In genomic region chr9:21141427-21141882, GRCh38 we compare ENCODE assay signal across 13 cellular contexts. TPM values are rescaled to one million over a fixed set of nuclear protein-coding genes. Genes with fewer than 3 reads are reported as not detected.
DNase-seq lines count a peak whose midpoint lies in the region; ATAC-seq, FAIRE-seq and TF ChIP-seq lines count a peak whose summit lies in the region.
"Had no signal": no experiment of that assay in that cellular context is flagged by ENCODE, and none has a peak within 500 bp of the region (broad histone marks: within the 10 kb centered on the region; RNA-seq: fewer than 3 reads in every experiment).

Gene IFNW1, minus strand, starts transcription at chr9:21141832. Its CDS starts 262 bp downstream, at chr9:21141570.

- no peaks in the 10 kb centered on the region for H3K36me3 ChIP-seq in OCI-LY7 (ENCODE audit: insufficient read depth, low read length)
- H3K36me3 ChIP-seq: BLaER1 treated with 17β-estradiol and CSF1 and Interleukin-3, amounts not matched to agents 10 nM and 100 nM had no signal

- no peak for DNase-seq in WTC11 (ENCODE audit: low spot score)
- no peak for DNase-seq in stimulated activated naive CD8-positive, alpha-beta T cell treated with anti-CD3 and anti-CD28 coated beads, Interleukin-15, Interleukin-2, amounts not matched to agents 100 U/mL and 50 U/mL, for 24 hours
- no peak for DNase-seq in OCI-LY7 (ENCODE audit: low spot score)
- DNase-seq in NCI-H128 (lab: John Stamatoyannopoulos, UW; ENCODE audit: unreplicated experiment) = no peak
- DNase-seq in D721Med (ENCODE audit: insufficient read length, low spot score) = no peak
- DNase-seq: hypothalamus, NCI-H1436, occipital lobe had no signal

- H3K4me2 ChIP-seq in OCI-LY7 (ENCODE audit: low read length) = no peak within 1 kb of the TSS
- H3K4me2 ChIP-seq: BLaER1 treated with 17β-estradiol and CSF1 and Interleukin-3, amounts not matched to agents 10 nM and 100 nM had no signal

- H3K9me2 ChIP-seq in OCI-LY7 (ENCODE audit: insufficient read depth, low read length) = no peaks in the 10 kb centered on the region

- H3K27ac Mint-ChIP-seq in WTC11 = no peak within 1 kb of the TSS

- H3K4me1 ChIP-seq in OCI-LY7 (ENCODE audit: insufficient read depth, low read length, poor library complexity, severe bottlenecking) = no peaks in the 10 kb centered on the region

- ATAC-seq in GM19023 (IDR thresholded peaks at IDR 0.05; ENCODE audit: unreplicated experiment) = peak; percentile 62
- ATAC-seq in HG02852 (IDR thresholded peaks at IDR 0.05; ENCODE audit: unreplicated experiment) = peak; percentile 74
- peak; percentile 95 for ATAC-seq in WTC11
- no peak for ATAC-seq in stimulated activated naive CD8-positive, alpha-beta T cell treated with anti-CD3 and anti-CD28 coated beads, Interleukin-15, Interleukin-2, amounts not matched to agents 100 U/mL and 50 U/mL, for 24 hours

- H3K9me3 Mint-ChIP-seq in WTC11 = no peaks in the 10 kb centered on the region

- no peaks in the 10 kb centered on the region for H3K9me3 ChIP-seq in OCI-LY7 (ENCODE audit: low read length)

- no peaks in the 10 kb centered on the region for H4K20me1 ChIP-seq in OCI-LY7 (ENCODE audit: insufficient read depth, low read length)
- H4K20me1 ChIP-seq: BLaER1 treated with 17β-estradiol and CSF1 and Interleukin-3, amounts not matched to agents 10 nM and 100 nM had no signal

- POLR2A ChIA-PET in WTC11 (lab: Charles Lee) (no interaction called here), OCI-LY7 (lab: Charles Lee) (no interaction called here)

- BruUV-seq in OCI-LY7 (replicated peaks; lab: Mats Ljungman, UMichigan) = no TSS peak

- CTCF ChIA-PET in WTC11 (lab: Charles Lee) (interaction anchor here (0.6 to 1.6 kb wide), 4 partner anchors 10 to 177 kb away, joined by 3 to 7 read pairs (median 4); no protein-coding TSS in a partner anchor), OCI-LY7 (lab: Charles Lee; ENCODE audit: unreplicated experiment) (no interaction called here)

- intact Hi-C loops in OCI-LY7 (cut with micrococcal nuclease; ENCODE audit: unreplicated experiment) = no loop called here

- H3K27me3 Mint-ChIP-seq in WTC11 (ENCODE audit: low read depth) = no peaks in the 10 kb centered on the region

- TF ChIP-seq CTCF in 22Rv1 (IDR thresholded peaks at IDR 0.05) (peak; percentile 26; the same call in 1 of the 2 replicates), WTC11 (IDR thresholded peaks at IDR 0.05) (no peak), OCI-LY7 (conservative IDR thresholded peaks at IDR 0.05; ENCODE audit: low read length) (no peak), D721Med (IDR thresholded peaks at IDR 0.05; ENCODE audit: insufficient read depth, missing control alignments) (no peak)

- H3K36me3 Mint-ChIP-seq in WTC11 = no peaks in the 10 kb centered on the region

- H3K4me1 Mint-ChIP-seq in WTC11 = no peaks in the 10 kb centered on the region

- no peaks in the 10 kb centered on the region for H3K79me2 ChIP-seq in OCI-LY7 (ENCODE audit: insufficient read depth, low read depth, low read length)

- no peak within 1 kb of the TSS for H2AFZ ChIP-seq in OCI-LY7 (ENCODE audit: low read length)

- H3K4me3 Mint-ChIP-seq in WTC11 = no peak within 1 kb of the TSS

- no peak within 1 kb of the TSS for H3K4me3 ChIP-seq in OCI-LY7 (ENCODE audit: low read depth, low read length, poor library complexity, severe bottlenecking)
- H3K4me3 ChIP-seq: BLaER1 treated with 17β-estradiol and CSF1 and Interleukin-3, amounts not matched to agents 10 nM and 100 nM had no signal

- no peak for FAIRE-seq in D721Med (lab: Jason Lieb, UNC)

- H3K27ac ChIP-seq in 22Rv1 (no peak within 1 kb of the TSS), OCI-LY7 (ENCODE audit: low read depth, low read length, poor library complexity, severe bottlenecking) (no peak within 1 kb of the TSS)
- H3K27ac ChIP-seq: BLaER1 treated with 17β-estradiol and CSF1 and Interleukin-3, amounts not matched to agents 10 nM and 100 nM had no signal

TF ChIP-seq in WTC11, 78 proteins besides CTCF, POLR2A, EP300 and RAD21:
- TF ChIP-seq EMX1 (CRISPR knock-in tag; IDR thresholded peaks at IDR 0.05) (no peak), TEAD1 (CRISPR knock-in tag; IDR thresholded peaks at IDR 0.05) (no peak), ZSCAN18 (CRISPR knock-in tag; IDR thresholded peaks at IDR 0.05) (no peak)

RNA-seq across cellular contexts. Expression of gene IFNW1, which starts in this region (rescaled TPM):
- not detected in 3 replicates for total RNA-seq in WTC11 (2021)
- total RNA-seq in OCI-LY7 (2014; rRNA removed; shearing (Covaris generic)) = not detected in 2 replicates
- total RNA-seq in OCI-LY7 (2022) = not detected in 2 replicates
- total RNA-seq: occipital lobe; T-helper 2 cell treated with Interferon-gamma antibody and Interleukin-4, amounts not matched to agents 100 ng/mL and 5 ng/mL, for 36 hours had no signal

Comparison
In these comparisons a context has a peak if more than half of its experiments do, and no peak if none do; other contexts are left out.
1. Peak in ATAC-seq in WTC11; RNA of the gene not detected or under 1 TPM.